Comparison of ENCODE assay signal across 8 cellular contexts in the genomic region with DNA sequence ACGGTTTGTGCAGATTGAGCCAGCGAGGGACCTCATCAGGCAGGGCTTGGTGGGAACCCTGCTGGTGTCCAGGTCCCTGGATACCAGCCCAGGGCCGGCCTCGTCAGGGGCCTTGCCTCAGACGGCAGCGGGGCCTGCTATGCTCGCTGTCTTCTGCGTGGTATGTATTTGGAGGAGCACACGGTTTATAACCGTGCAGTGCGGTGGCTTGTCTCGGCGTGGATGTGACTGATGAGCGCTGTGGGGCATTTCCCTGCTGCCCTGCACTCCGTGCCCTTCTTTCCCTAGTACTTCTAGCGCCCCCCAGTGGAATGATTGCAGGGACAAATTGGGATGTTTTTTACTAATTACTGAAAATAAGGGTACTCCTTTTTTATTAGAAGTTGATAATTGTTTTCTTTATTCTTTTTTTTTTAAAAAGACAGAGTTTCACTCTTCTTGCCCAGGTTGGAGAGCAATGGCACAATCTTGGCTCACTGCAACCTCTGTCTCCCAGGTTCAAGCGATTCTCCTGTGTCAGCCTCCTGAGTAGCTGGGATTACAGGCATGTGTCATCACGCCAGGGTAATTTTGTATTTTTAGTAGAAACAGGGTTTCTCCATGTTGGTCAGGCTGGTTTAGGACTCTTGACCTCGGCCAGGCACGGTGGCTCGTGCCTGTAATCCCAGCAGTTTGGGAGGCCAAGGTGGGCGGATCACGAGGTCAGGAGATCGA. TPM values are rescaled to one million over a fixed set of nuclear protein-coding genes. Genes with fewer than 3 reads are reported as not detected.
DNase-seq lines count a peak whose midpoint lies in the region; ATAC-seq and TF ChIP-seq lines count a peak whose summit lies in the region.

No MANE protein-coding gene starts in this region.

- POLR2A ChIA-PET in A673 (lab: Charles Lee; ENCODE audit: low non-redundant PET) = no interaction called here

- no TSS peak for BruUV-seq in A673 (replicated peaks; lab: Mats Ljungman, UMichigan)

- peaks cover 3% of the 10 kb centered on the region for H3K4me1 Mint-ChIP-seq in chondrocyte (ENCODE audit: low read depth)

- H3K27ac Mint-ChIP-seq in chondrocyte (ENCODE audit: unreplicated experiment) = no peak overlapping the region

- H3K36me3 Mint-ChIP-seq in chondrocyte (ENCODE audit: low read depth) = peaks cover 25% of the 10 kb centered on the region

- H3K4me3 ChIP-seq in A673 (ENCODE audit: low read depth, low read length, poor library complexity, severe bottlenecking) (no peak overlapping the region), lower lobe of right lung (no peak overlapping the region), tibial artery (no peak overlapping the region)

- peaks cover 55% of the 10 kb centered on the region for H3K36me3 ChIP-seq in A673 (ENCODE audit: insufficient read depth, low read length, poor library complexity, severe bottlenecking)
- peaks cover 65% of the 10 kb centered on the region for H3K36me3 ChIP-seq in lower lobe of right lung
- peaks cover 21 to 71% (median 33%) of the 10 kb centered on the region in 3 donors for H3K36me3 ChIP-seq in tibial artery

- ATAC-seq in lower lobe of right lung = peak; percentile 71 to 81
- no peak for ATAC-seq in HG03378 (IDR thresholded peaks at IDR 0.05; ENCODE audit: unreplicated experiment)

- H3K27me3 Mint-ChIP-seq in chondrocyte (ENCODE audit: low read depth) = no peaks in the 10 kb centered on the region

- no peaks in the 10 kb centered on the region for H3K4me1 ChIP-seq in A673 (ENCODE audit: insufficient read depth, low read length, poor library complexity, severe bottlenecking)
- H3K4me1 ChIP-seq in lower lobe of right lung = no peaks in the 10 kb centered on the region
- no peaks in the 10 kb centered on the region for H3K4me1 ChIP-seq in tibial artery

- H3K4me3 Mint-ChIP-seq in chondrocyte (ENCODE audit: unreplicated experiment) = no peak overlapping the region

- DNase-seq in A673 (ENCODE audit: low spot score) = peak; percentile 71
- peak; percentile 30 for DNase-seq in RPMI7951 (ENCODE audit: low read depth)
- DNase-seq in chondrocyte (ENCODE audit: low spot score) = no peak
- DNase-seq in lower lobe of right lung = peak; percentile 47
- DNase-seq in tibial artery = no peak
- no peak for DNase-seq in kidney glomerular epithelial cell (lab: John Stamatoyannopoulos, UW)

- CTCF ChIA-PET in A673 (lab: Charles Lee) = interaction anchor here (0.6 kb wide), 1 partner anchor 258 kb away, joined by 3 read pairs; no protein-coding TSS in a partner anchor

- intact Hi-C loops in A673 (cut with micrococcal nuclease; ENCODE audit: unreplicated experiment) (loop anchor here (5.0 to 10.0 kb wide), 2 partner anchors 122 to 415 kb away; partner anchors contain the start of gene WDR45B), lower lobe of right lung (cut with DNase I) (no loop called here), tibial artery (cut with DNase I; ENCODE audit: low total_unique reads) (no loop called here)

- H3K27me3 ChIP-seq in A673 (replicated peaks; ENCODE audit: insufficient read depth, low read depth, low read length, poor library complexity) (no peaks in the 10 kb centered on the region), lower lobe of right lung (ENCODE audit: low read depth) (no peaks in the 10 kb centered on the region), tibial artery (no peaks in the 10 kb centered on the region)

- H3K27ac ChIP-seq in A673 (ENCODE audit: low read depth, low read length, poor library complexity, severe bottlenecking) (no peak overlapping the region), lower lobe of right lung (no peak overlapping the region), tibial artery (no peak overlapping the region)

- no peaks in the 10 kb centered on the region for H3K9me3 Mint-ChIP-seq in chondrocyte (ENCODE audit: low read depth)

- peak; percentile 74 for TF ChIP-seq CTCF in A673 (conservative IDR thresholded peaks at IDR 0.05; ENCODE audit: low read depth, low read length)
- peak; percentile 57 for TF ChIP-seq CTCF in GM12873 (IDR thresholded peaks at IDR 0.05; ENCODE audit: insufficient read depth, low read depth, low read length, missing control alignments)
- peak; percentile 82 for TF ChIP-seq CTCF in chondrocyte (IDR thresholded peaks at IDR 0.05)
- TF ChIP-seq CTCF in lower lobe of right lung (IDR thresholded peaks at IDR 0.05) = peak; percentile 53
- TF ChIP-seq CTCF in tibial artery (IDR thresholded peaks at IDR 0.05) = peak; percentile 12 to 37

- H3K9me3 ChIP-seq in A673 (ENCODE audit: low read depth, low read length, poor library complexity, severe bottlenecking) (no peaks in the 10 kb centered on the region), lower lobe of right lung (no peaks in the 10 kb centered on the region), tibial artery (no peaks in the 10 kb centered on the region)

RNA-seq across cellular contexts. Expression of gene TBCD, which starts 15.3 kb away (rescaled TPM):
- total RNA-seq in A673 (2021) (113 and 129 TPM in 2 replicates), chondrocyte (53.7 to 62.9 TPM (median 59.8 TPM) in 3 replicates), lower lobe of right lung (84.8 TPM)
- 15.8 and 18.4 TPM in 2 replicates for total RNA-seq in RPMI7951 (2014; rRNA removed; shearing (Covaris generic))

RNA-seq across cellular contexts. Expression of gene FN3K, which starts 31.8 kb away (rescaled TPM):
- 6.7 and 8.0 TPM in 2 replicates for total RNA-seq in A673 (2021)
- total RNA-seq in RPMI7951 (2014; rRNA removed; shearing (Covaris generic)) = 0.68 TPM in 1 of 2 replicates, not detected in the other
- total RNA-seq in chondrocyte = 16.2 to 20.5 TPM (median 19.0 TPM) in 3 replicates
- 27.9 TPM for total RNA-seq in lower lobe of right lung

RNA-seq across cellular contexts. Expression of gene FN3KRP, which starts 50.7 kb away (rescaled TPM):
- total RNA-seq in A673 (2021) (35.4 and 43.2 TPM in 2 replicates), chondrocyte (23.0 to 27.4 TPM (median 23.3 TPM) in 3 replicates), lower lobe of right lung (28.1 TPM)
- total RNA-seq in RPMI7951 (2014; rRNA removed; shearing (Covaris generic)) = 21.5 and 22.0 TPM in 2 replicates

Comparison
In these comparisons a context has a peak if more than half of its experiments do, and no peak if none do; other contexts are left out.
1. DNase-seq: peak in A673 (single experiment), RPMI7951 (single experiment) and lower lobe of right lung (single experiment); none in chondrocyte (single experiment), tibial artery (0 of 2) and kidney glomerular epithelial cell (single experiment).
2. CTCF ChIP-seq: peak in every context shown above with its lines; median percentile 82 in chondrocyte; 74 in A673; 57 in GM12873; 53 in lower lobe of right lung; 24 in tibial artery.